ENCODE assay signal across 11 cellular contexts in genomic region chr3:38297947-38298711, GRCh38. TPM values are rescaled to one million over a fixed set of nuclear protein-coding genes. Genes with fewer than 3 reads are reported as not detected.
A peak's percentile ranks its signal among the peaks of the same experiment; 100 is the strongest.
DNase-seq lines count a peak whose midpoint lies in the region; ATAC-seq and TF ChIP-seq lines count a peak whose summit lies in the region.
"Had no signal": no experiment of that assay in that cellular context is flagged by ENCODE, and none has a peak within 500 bp of the region (broad histone marks: within the 10 kb centered on the region; RNA-seq: fewer than 3 reads in every experiment).

No MANE protein-coding gene starts in this region.

- no peaks in the 10 kb centered on the region for H3K79me2 ChIP-seq in GM23338 (replicated peaks; ENCODE audit: insufficient read depth)

- peaks cover 3% of the 10 kb centered on the region; the same call in 1 of the 2 replicates for H3K9me2 ChIP-seq in GM23338 (ENCODE audit: insufficient read depth)

- H2AFZ ChIP-seq in GM23338 = no peak overlapping the region

- TF ChIP-seq POLR2A in heart left ventricle (IDR thresholded peaks at IDR 0.05) = no peak

- H3K9me3 ChIP-seq in WERI-Rb-1 (ENCODE audit: severe bottlenecking) (no peaks in the 10 kb centered on the region), heart left ventricle (no peaks in the 10 kb centered on the region)
- H3K9me3 ChIP-seq: MG63 had no signal

- WGBS in heart left ventricle, 4 donors = 81 to 87% (median 85%) methylated on average over 5 of the region's 5 CpGs

- no peaks in the 10 kb centered on the region for H3F3A ChIP-seq in GM23338 (replicated peaks; ENCODE audit: low read depth)

- H4K20me1 ChIP-seq in GM23338 (replicated peaks; ENCODE audit: insufficient read depth) = no peaks in the 10 kb centered on the region

- H3K4me1 Mint-ChIP-seq in GM23338 = peaks cover 3% of the 10 kb centered on the region; the same call in 2 of the 3 replicates
- H3K4me1 Mint-ChIP-seq: stimulated activated naive CD8-positive, alpha-beta T cell treated with anti-CD3 and anti-CD28 coated beads, Interleukin-15, amount 100 ng/mL, for 72 hours had no signal

- H3K4me3 ChIP-seq in GM23338 (no peak overlapping the region), WERI-Rb-1 (ENCODE audit: low read depth, low read length) (no peak overlapping the region), heart left ventricle (no peak overlapping the region)
- H3K4me3 ChIP-seq: MG63 had no signal

- DNase-seq in Ammon's horn (ENCODE audit: low spot score) (peak; percentile 11), GM23338 (ENCODE audit: low spot score) (peak; percentile 28), WERI-Rb-1 (no peak), kidney glomerular epithelial cell (lab: John Stamatoyannopoulos, UW) (peak; percentile 23), germinal center (ENCODE audit: low spot score) (no peak), heart left ventricle (no peak)
- DNase-seq in stimulated activated CD4-positive, alpha-beta T cell treated with anti-CD3 and anti-CD28 coated beads, Interleukin-2, amount 100 ng/mL, for 24 hours = no peak
- DNase-seq: activated T-cell treated with anti-CD3 and anti-CD28 coated beads, Interleukin-2, amount 50 U/mL, for 72 hours; MG63; stimulated activated naive CD8-positive, alpha-beta T cell treated with anti-CD3 and anti-CD28 coated beads, Interleukin-15, amount 100 ng/mL, for 72 hours had no signal

- H3K9me3 Mint-ChIP-seq in GM23338 = no peaks in the 10 kb centered on the region
- H3K9me3 Mint-ChIP-seq: activated T-cell treated with anti-CD3 and anti-CD28 coated beads, Interleukin-2, amount 50 U/mL, for 72 hours; stimulated activated naive CD8-positive, alpha-beta T cell treated with anti-CD3 and anti-CD28 coated beads, Interleukin-15, amount 100 ng/mL, for 72 hours had no signal

- H3K36me3 ChIP-seq in GM23338 (ENCODE audit: insufficient read depth) (no peaks in the 10 kb centered on the region), WERI-Rb-1 (no peaks in the 10 kb centered on the region), heart left ventricle (no peaks in the 10 kb centered on the region)
- H3K36me3 ChIP-seq: MG63 had no signal

- TF ChIP-seq CTCF in GM23338 (conservative IDR thresholded peaks at IDR 0.05; ENCODE audit: low read depth in 2 of 2) (peak; percentile 14 to 67; a peak in 3 of 4 replicates), WERI-Rb-1 (IDR thresholded peaks at IDR 0.05; ENCODE audit: low read depth, low read length) (0 out of 2 replicates have a peak, but pooled peaks have one; percentile 31), heart left ventricle (IDR thresholded peaks at IDR 0.05) (peak in 4 of 12 donors; percentile 5 to 17 (median 10))

- H3K27ac ChIP-seq in GM23338 (ENCODE audit: low read depth) (no peak overlapping the region), WERI-Rb-1 (no peak overlapping the region), heart left ventricle (no peak overlapping the region)

- H3K27ac Mint-ChIP-seq in GM23338 = no peak overlapping the region
- H3K27ac Mint-ChIP-seq: activated T-cell treated with anti-CD3 and anti-CD28 coated beads, Interleukin-2, amount 50 U/mL, for 72 hours; stimulated activated naive CD8-positive, alpha-beta T cell treated with anti-CD3 and anti-CD28 coated beads, Interleukin-15, amount 100 ng/mL, for 72 hours had no signal

- no peaks in the 10 kb centered on the region for H3K27me3 ChIP-seq in GM23338 (ENCODE audit: insufficient read depth)
- no peaks in the 10 kb centered on the region for H3K27me3 ChIP-seq in WERI-Rb-1 (ENCODE audit: insufficient read depth, low read depth, severe bottlenecking)
- no peaks in the 10 kb centered on the region for H3K27me3 ChIP-seq in heart left ventricle
- H3K27me3 ChIP-seq: MG63 had no signal

- peaks cover 4% of the 10 kb centered on the region for H3K27me3 Mint-ChIP-seq in GM23338 (ENCODE audit: insufficient read depth, low read depth, poor library complexity)
- H3K27me3 Mint-ChIP-seq: stimulated activated naive CD8-positive, alpha-beta T cell treated with anti-CD3 and anti-CD28 coated beads, Interleukin-15, amount 100 ng/mL, for 72 hours had no signal

- no peak overlapping the region for H3K4me2 ChIP-seq in GM23338

- H3K4me1 ChIP-seq in GM23338 (ENCODE audit: insufficient read depth) = no peaks in the 10 kb centered on the region
- H3K4me1 ChIP-seq in heart left ventricle = no peaks in the 10 kb centered on the region

- ATAC-seq in GM23338 (peak; percentile 65), HG02970 (IDR thresholded peaks at IDR 0.05; ENCODE audit: low FRiP score, unreplicated experiment) (no peak), heart left ventricle (no peak)
- ATAC-seq: activated T-cell treated with anti-CD3 and anti-CD28 coated beads, Interleukin-2, amount 50 U/mL, for 72 hours; stimulated activated naive CD8-positive, alpha-beta T cell treated with anti-CD3 and anti-CD28 coated beads, Interleukin-15, amount 100 ng/mL, for 72 hours had no signal

- no peak overlapping the region for H3K4me3 Mint-ChIP-seq in GM23338
- H3K4me3 Mint-ChIP-seq: activated T-cell treated with anti-CD3 and anti-CD28 coated beads, Interleukin-2, amount 50 U/mL, for 72 hours; stimulated activated naive CD8-positive, alpha-beta T cell treated with anti-CD3 and anti-CD28 coated beads, Interleukin-15, amount 100 ng/mL, for 72 hours had no signal

- intact Hi-C loops in heart left ventricle (cut with DNase I) = no loop called here

- H3K36me3 Mint-ChIP-seq in GM23338 (ENCODE audit: low read depth) = no peaks in the 10 kb centered on the region

TF ChIP-seq in GM23338, 12 proteins besides CTCF, POLR2A, EP300 and RAD21 (continues in another document):
- no peak for TF ChIP-seq ZNF114 (CRISPR knock-in tag; IDR thresholded peaks at IDR 0.05)
- no peak for TF ChIP-seq EZH2phosphoT487 (IDR thresholded peaks at IDR 0.05; ENCODE audit: unreplicated experiment)
- no peak for TF ChIP-seq REST (IDR thresholded peaks at IDR 0.05; ENCODE audit: unreplicated experiment)
- TF ChIP-seq EZH2 (IDR thresholded peaks at IDR 0.05; ENCODE audit: low read depth, unreplicated experiment) = no peak
- no peak for TF ChIP-seq STAT1 (IDR thresholded peaks at IDR 0.05; ENCODE audit: unreplicated experiment)
- no peak for TF ChIP-seq JUNB (IDR thresholded peaks at IDR 0.05; ENCODE audit: unreplicated experiment)

RNA-seq across cellular contexts. Expression of gene SLC22A14, which starts 16.0 kb away (rescaled TPM):
- not detected in 2 replicates for total RNA-seq in GM23338 (2014; rRNA removed; shearing (Covaris generic))
- polyA plus RNA-seq in GM23338 (2016; fragmentation: Nextera tagmentation; extraction: Ambion mirVana) (not detected in 2 replicates), heart left ventricle (under 1 TPM; 0.06 to 0.11 TPM)
- total RNA-seq in heart left ventricle = under 1 TPM in 2 of 9 donors, not detected in 7; 0.13 to 0.14 TPM

RNA-seq across cellular contexts. Expression of gene SLC22A13, which starts 32.5 kb away (rescaled TPM):
- 0.47 and 0.66 TPM in 2 replicates for total RNA-seq in GM23338 (2014; rRNA removed; shearing (Covaris generic))
- polyA plus RNA-seq in GM23338 (2016; fragmentation: Nextera tagmentation; extraction: Ambion mirVana) (0.13 and 0.26 TPM in 2 replicates), heart left ventricle (under 1 TPM; 0.07 to 0.23 TPM)
- under 1 TPM in 4 of 9 donors, not detected in 5; 0.09 to 0.24 (median 0.13) TPM for total RNA-seq in heart left ventricle

RNA-seq across cellular contexts. Expression of gene XYLB, which starts 48.5 kb away (rescaled TPM):
- total RNA-seq in GM23338 (2014; rRNA removed; shearing (Covaris generic)) = 3.0 and 3.3 TPM in 2 replicates
- 1.6 and 2.3 TPM in 2 replicates for polyA plus RNA-seq in GM23338 (2016; fragmentation: Nextera tagmentation; extraction: Ambion mirVana)
- 1 to 10 TPM in 5 of 9 donors, under 1 TPM in 4; 0.35 to 2.9 (median 1.3) TPM for total RNA-seq in heart left ventricle
- polyA plus RNA-seq in heart left ventricle = under 1 TPM; 0.23 to 0.42 TPM

Comparison
In these comparisons a context has a peak if more than half of its experiments do, and no peak if none do; other contexts are left out.
1. DNase-seq: peak in Ammon's horn (single experiment), GM23338 (single experiment) and kidney glomerular epithelial cell (single experiment); none in WERI-Rb-1 (single experiment), stimulated activated CD4-positive, alpha-beta T cell treated with anti-CD3 and anti-CD28 coated beads, Interleukin-2, amount 100 ng/mL, for 24 hours (0 of 2), germinal center (single experiment) and heart left ventricle (0 of 5).